Comparison of ENCODE assay signal across 10 cellular contexts in the genomic region with DNA sequence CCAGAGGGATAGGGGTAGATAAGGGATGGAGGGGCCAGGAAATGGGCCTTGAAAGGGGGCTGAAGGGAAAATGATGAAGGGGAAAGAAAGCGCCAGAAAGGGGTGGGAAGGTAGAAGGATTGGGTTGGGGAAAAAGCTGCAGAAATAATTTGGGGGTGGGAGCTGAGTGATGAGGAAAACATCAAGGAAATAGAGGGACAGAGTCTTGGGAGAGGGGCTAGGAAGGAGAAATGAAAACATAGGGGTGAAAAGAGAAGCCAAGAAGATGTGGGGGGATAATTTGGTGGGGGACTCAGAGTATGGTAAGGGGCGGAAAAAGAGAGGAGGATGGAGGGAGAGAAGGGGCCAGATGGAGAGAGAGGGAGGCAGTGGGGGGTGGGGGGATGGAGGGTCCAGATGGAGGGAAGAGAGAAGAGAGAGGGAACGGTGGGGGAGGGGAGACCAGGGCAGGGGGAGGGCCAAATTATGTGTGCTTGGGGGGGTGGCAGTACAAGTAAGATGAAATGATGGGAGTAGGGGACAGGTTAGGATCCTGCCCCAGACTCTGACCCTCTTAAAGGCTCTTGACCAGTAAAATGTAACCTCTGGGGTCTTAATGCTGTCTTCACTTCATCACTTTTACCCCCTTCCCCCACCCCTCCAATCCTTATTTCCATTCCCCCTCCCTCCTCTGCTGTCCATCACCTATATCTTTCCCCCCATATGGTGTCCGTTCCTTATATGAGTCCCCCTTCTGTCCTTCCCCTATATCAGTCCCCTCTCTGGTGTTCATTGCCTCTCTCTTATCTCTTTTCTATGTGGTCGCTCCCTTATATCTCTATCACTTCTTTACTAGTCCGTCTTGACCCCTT. TPM values are rescaled to one million over a fixed set of nuclear protein-coding genes. Genes with fewer than 3 reads are reported as not detected.
DNase-seq lines count a peak whose midpoint lies in the region; ATAC-seq and TF ChIP-seq lines count a peak whose summit lies in the region.
"Had no signal": no experiment of that assay in that cellular context is flagged by ENCODE, and none has a peak within 500 bp of the region (broad histone marks: within the 10 kb centered on the region; RNA-seq: fewer than 3 reads in every experiment).

No MANE protein-coding gene starts in this region.

- no peaks in the 10 kb centered on the region for H3K9me3 Mint-ChIP-seq in endodermal cell
- H3K9me3 Mint-ChIP-seq: memory B cell had no signal

- TF ChIP-seq CTCF in endodermal cell (conservative IDR thresholded peaks at IDR 0.05) (no peak), retinal pigment epithelial cell (conservative IDR thresholded peaks at IDR 0.05; ENCODE audit: low read depth, low read length) (no peak)

- peak overlapping the region; percentile 97 for H3K4me3 Mint-ChIP-seq in endodermal cell
- H3K4me3 Mint-ChIP-seq: memory B cell had no signal

- no peaks in the 10 kb centered on the region for H3K27me3 ChIP-seq in endodermal cell (ENCODE audit: control insufficient read depth, insufficient read depth, low read length, poor library complexity, severe bottlenecking)

- WGBS in endodermal cell (ENCODE audit: insufficient coverage in 1 of 2, insufficient read length in 1 of 2), 2 experiments = 62 to 66% methylated on average over 5 to 6 of the region's 6 CpGs

- peaks cover 4% of the 10 kb centered on the region for H3K4me1 ChIP-seq in endodermal cell (ENCODE audit: control insufficient read depth, insufficient read depth, low read length)

- H3K4me3 ChIP-seq in endodermal cell (ENCODE audit: low read length) = peak overlapping the region; percentile 78
- peak overlapping the region; percentile 44 for H3K4me3 ChIP-seq in retinal pigment epithelial cell (ENCODE audit: low read length)

- peaks cover 25% of the 10 kb centered on the region for H3K36me3 Mint-ChIP-seq in endodermal cell (ENCODE audit: low read depth)

- ATAC-seq in GM18511 (IDR thresholded peaks at IDR 0.05; ENCODE audit: unreplicated experiment) = no peak

- H3K27ac ChIP-seq in endodermal cell (ENCODE audit: low read depth, low read length) = peak overlapping the region; percentile 47

- no peaks in the 10 kb centered on the region for H3K27me3 Mint-ChIP-seq in endodermal cell (ENCODE audit: insufficient read depth)
- H3K27me3 Mint-ChIP-seq: memory B cell had no signal

- DNase-seq in DMS53 (lab: John Stamatoyannopoulos, UW) (peak; percentile 22), DMS53 treated with DMSO at 0.1 percent for 48 hours (lab: John Stamatoyannopoulos, UW; ENCODE audit: unreplicated experiment) (no peak), NCI-H82 treated with DMSO at 0.1 percent for 48 hours (lab: John Stamatoyannopoulos, UW; ENCODE audit: unreplicated experiment) (peak; percentile 83), endodermal cell (no peak), retinal pigment epithelial cell (ENCODE audit: low read depth) (no peak), LoVo (ENCODE audit: low spot score) (no peak), iPS-NIHi11 (ENCODE audit: low spot score) (no peak)
- DNase-seq: 8988T had no signal

- H3K4me1 Mint-ChIP-seq in endodermal cell = peaks cover 53% of the 10 kb centered on the region

- H3K9me3 ChIP-seq in endodermal cell (ENCODE audit: control insufficient read depth, low read length) = no peaks in the 10 kb centered on the region

- H3K36me3 ChIP-seq in endodermal cell (ENCODE audit: control insufficient read depth, insufficient read depth, low read length) = peaks cover 11% of the 10 kb centered on the region

- no peak overlapping the region for H3K27ac Mint-ChIP-seq in endodermal cell
- H3K27ac Mint-ChIP-seq: memory B cell had no signal

- no peak overlapping the region for H3K9ac ChIP-seq in endodermal cell (ENCODE audit: extremely low read depth, low read length, poor library complexity, severe bottlenecking)

RNA-seq across cellular contexts. Expression of gene SYNGAP1, which starts 0.9 kb away (rescaled TPM):
- total RNA-seq in endodermal cell = 10 to 100 TPM; 90.2 to 94.2 TPM
- polyA plus RNA-seq in endodermal cell (2013, experiment 1 of 2) = 63.4 TPM
- 54.7 TPM for polyA plus RNA-seq in endodermal cell (2013, experiment 2 of 2)

RNA-seq across cellular contexts. Expression of gene CUTA, which starts 2.8 kb away (rescaled TPM):
- total RNA-seq in endodermal cell = 100 to 1,000 TPM; 198 to 219 TPM
- polyA plus RNA-seq in endodermal cell (2013, experiment 1 of 2) = 232 TPM
- polyA plus RNA-seq in endodermal cell (2013, experiment 2 of 2) = 195 TPM

RNA-seq across cellular contexts. Expression of gene PHF1, which starts 9.9 kb away (rescaled TPM):
- total RNA-seq in endodermal cell = 10 to 100 TPM; 71.4 to 75.7 TPM
- 71.2 TPM for polyA plus RNA-seq in endodermal cell (2013, experiment 1 of 2)
- 61.2 TPM for polyA plus RNA-seq in endodermal cell (2013, experiment 2 of 2)

RNA-seq across cellular contexts. Expression of gene KIFC1, which starts 29.1 kb away (rescaled TPM):
- total RNA-seq in endodermal cell = 10 to 100 TPM; 56.6 to 94.3 TPM
- 99.2 TPM for polyA plus RNA-seq in endodermal cell (2013, experiment 1 of 2)
- polyA plus RNA-seq in endodermal cell (2013, experiment 2 of 2) = 95.4 TPM

RNA-seq across cellular contexts. Expression of gene ZBTB9, which starts 33.7 kb away (rescaled TPM):
- total RNA-seq in endodermal cell = 10 to 100 TPM; 18.0 to 20.6 TPM
- 14.1 TPM for polyA plus RNA-seq in endodermal cell (2013, experiment 1 of 2)
- 12.5 TPM for polyA plus RNA-seq in endodermal cell (2013, experiment 2 of 2)

Comparison
In these comparisons a context has a peak if more than half of its experiments do, and no peak if none do; other contexts are left out.
1. DNase-seq: peak in DMS53 (single experiment) and NCI-H82 treated with DMSO at 0.1 percent for 48 hours (single experiment); none in DMS53 treated with DMSO at 0.1 percent for 48 hours (single experiment), endodermal cell (single experiment), retinal pigment epithelial cell (single experiment), LoVo (single experiment) and iPS-NIHi11 (single experiment).